ENCODE assay signal across 30 cellular contexts in genomic region chr13:66778461-66778860, GRCh38.
"Had no signal": no experiment of that assay in that cellular context is flagged by ENCODE, and none has a peak within 500 bp of the region (broad histone marks: within the 10 kb centered on the region; RNA-seq: fewer than 3 reads in every experiment).

No MANE protein-coding gene starts in this region.

- H3K9me3 Mint-ChIP-seq: activated CD4-positive, alpha-beta T cell treated with anti-CD3 and anti-CD28 coated beads, Interleukin-2, amount 10 ng/mL, durations not matched to agents 7 days and 5 days; activated naive CD4-positive, alpha-beta T cell treated with anti-CD3 and anti-CD28 coated beads, Interleukin-2, amount 50 U/mL, for 24 hours; activated T-cell treated with anti-CD3 and anti-CD28 coated beads, Interleukin-2, amount 50 U/mL, for 24 hours; endodermal cell; T-helper 1 cell treated with Interleukin-12 subunit alpha and Interleukin-12 subunit beta and Interleukin-4 antibody, amounts not matched to agents 30 μg/mL and 1 μg/mL, for 36 hours had no signal

- H3K9me3 ChIP-seq: esophagus squamous epithelium, left lung, lower lobe of right lung, right lobe of liver, thoracic aorta had no signal

- H2AFZ ChIP-seq: neural progenitor cell had no signal

- H3K36me3 Mint-ChIP-seq: activated naive CD4-positive, alpha-beta T cell treated with anti-CD3 and anti-CD28 coated beads, Interleukin-2, amount 50 U/mL, for 24 hours; natural killer cell; stimulated activated effector memory CD8-positive, alpha-beta T cell treated with anti-CD3 and anti-CD28 coated beads, Interleukin-12 subunit alpha, Interleukin-12 subunit beta, amount 100 ng/mL, for 72 hours had no signal

- H3K36me3 ChIP-seq: esophagus squamous epithelium, heart right ventricle, left lung, lower lobe of right lung, neural progenitor cell, right lobe of liver, thoracic aorta had no signal

- H3K4me1 ChIP-seq: esophagus squamous epithelium, foreskin keratinocyte, left lung, lower lobe of right lung, neural progenitor cell, right lobe of liver had no signal

- H3K4me1 Mint-ChIP-seq: activated CD4-positive, alpha-beta memory T cell treated with anti-CD3 and anti-CD28 coated beads, Interleukin-2, amount 10 ng/mL, durations not matched to agents 7 days and 5 days; activated CD4-positive, alpha-beta T cell treated with anti-CD3 and anti-CD28 coated beads, Interleukin-2, amount 10 ng/mL, durations not matched to agents 7 days and 5 days; activated naive CD4-positive, alpha-beta T cell treated with anti-CD3 and anti-CD28 coated beads, Interleukin-2, amount 50 U/mL, for 24 hours; activated naive CD8-positive, alpha-beta T cell treated with anti-CD3 and anti-CD28 coated beads, Interleukin-2, amount 50 U/mL, for 24 hours; endodermal cell; natural killer cell; neural progenitor cell; stimulated activated effector memory CD8-positive, alpha-beta T cell treated with anti-CD3 and anti-CD28 coated beads, Interleukin-12 subunit alpha, Interleukin-12 subunit beta, amount 100 ng/mL, for 72 hours had no signal

- DNase-seq: activated CD4-positive, alpha-beta memory T cell treated with anti-CD3 and anti-CD28 coated beads, Interleukin-2, amount 10 ng/mL, durations not matched to agents 7 days and 5 days; activated CD4-positive, alpha-beta T cell treated with anti-CD3 and anti-CD28 coated beads for 1 hour; activated CD4-positive, alpha-beta T cell treated with anti-CD3 and anti-CD28 coated beads, Interleukin-2, amount 10 ng/mL, durations not matched to agents 7 days and 5 days; activated CD8-positive, alpha-beta memory T cell treated with anti-CD3 and anti-CD28 coated beads, Interleukin-2, amount 50 U/mL, for 48 hours; activated gamma-delta T cell treated with Interleukin-2 at 50 U/mL for 16 hours; activated naive CD8-positive, alpha-beta T cell treated with anti-CD3 and anti-CD28 coated beads, Interleukin-2, amount 50 U/mL, for 24 hours; activated T-cell treated with anti-CD3 and anti-CD28 coated beads, Interleukin-2, amount 50 U/mL, for 24 hours; anterior cingulate cortex; endodermal cell; esophagus squamous epithelium; foreskin keratinocyte; heart right ventricle; left lung; lower lobe of right lung; mesendoderm; natural killer cell; occipital lobe; right lobe of liver; stimulated activated CD4-positive, alpha-beta T cell treated with anti-CD3 and anti-CD28 coated beads, Interleukin-4, amount 100 ng/mL, for 24 hours; SW 1271; T-helper 9 cell; trophoblast cell had no signal

- H3K27ac Mint-ChIP-seq: activated CD4-positive, alpha-beta memory T cell treated with anti-CD3 and anti-CD28 coated beads, Interleukin-2, amount 10 ng/mL, durations not matched to agents 7 days and 5 days; activated CD4-positive, alpha-beta T cell treated with anti-CD3 and anti-CD28 coated beads, Interleukin-2, amount 10 ng/mL, durations not matched to agents 7 days and 5 days; activated naive CD4-positive, alpha-beta T cell treated with anti-CD3 and anti-CD28 coated beads, Interleukin-2, amount 50 U/mL, for 24 hours; activated naive CD8-positive, alpha-beta T cell treated with anti-CD3 and anti-CD28 coated beads, Interleukin-2, amount 50 U/mL, for 24 hours; activated T-cell treated with anti-CD3 and anti-CD28 coated beads, Interleukin-2, amount 50 U/mL, for 24 hours; endodermal cell; natural killer cell; neural progenitor cell; stimulated activated effector memory CD8-positive, alpha-beta T cell treated with anti-CD3 and anti-CD28 coated beads, Interleukin-12 subunit alpha, Interleukin-12 subunit beta, amount 100 ng/mL, for 72 hours; stimulated activated naive CD8-positive, alpha-beta T cell treated with anti-CD3 and anti-CD28 coated beads, Interleukin-15, Interleukin-2, amounts not matched to agents 100 ng/mL and 50 ng/mL, for 24 hours; T-helper 1 cell treated with Interleukin-12 subunit alpha and Interleukin-12 subunit beta and Interleukin-4 antibody, amounts not matched to agents 30 μg/mL and 1 μg/mL, for 36 hours had no signal

- H3K4me2 ChIP-seq: neural progenitor cell had no signal

- H3K4me3 Mint-ChIP-seq: activated CD4-positive, alpha-beta memory T cell treated with anti-CD3 and anti-CD28 coated beads, Interleukin-2, amount 10 ng/mL, durations not matched to agents 7 days and 5 days; activated CD4-positive, alpha-beta T cell treated with anti-CD3 and anti-CD28 coated beads, Interleukin-2, amount 10 ng/mL, durations not matched to agents 7 days and 5 days; activated naive CD4-positive, alpha-beta T cell treated with anti-CD3 and anti-CD28 coated beads, Interleukin-2, amount 50 U/mL, for 24 hours; activated naive CD8-positive, alpha-beta T cell treated with anti-CD3 and anti-CD28 coated beads, Interleukin-2, amount 50 U/mL, for 24 hours; activated T-cell treated with anti-CD3 and anti-CD28 coated beads, Interleukin-2, amount 50 U/mL, for 24 hours; endodermal cell; natural killer cell; neural progenitor cell; stimulated activated effector memory CD8-positive, alpha-beta T cell treated with anti-CD3 and anti-CD28 coated beads, Interleukin-12 subunit alpha, Interleukin-12 subunit beta, amount 100 ng/mL, for 72 hours; stimulated activated naive CD8-positive, alpha-beta T cell treated with anti-CD3 and anti-CD28 coated beads, Interleukin-15, Interleukin-2, amounts not matched to agents 100 ng/mL and 50 ng/mL, for 24 hours; T-helper 1 cell treated with Interleukin-12 subunit alpha and Interleukin-12 subunit beta and Interleukin-4 antibody, amounts not matched to agents 30 μg/mL and 1 μg/mL, for 36 hours had no signal

- H3K27me3 Mint-ChIP-seq: activated CD4-positive, alpha-beta memory T cell treated with anti-CD3 and anti-CD28 coated beads, Interleukin-2, amount 10 ng/mL, durations not matched to agents 7 days and 5 days; activated CD4-positive, alpha-beta T cell treated with anti-CD3 and anti-CD28 coated beads, Interleukin-2, amount 10 ng/mL, durations not matched to agents 7 days and 5 days; activated naive CD4-positive, alpha-beta T cell treated with anti-CD3 and anti-CD28 coated beads, Interleukin-2, amount 50 U/mL, for 24 hours; activated naive CD8-positive, alpha-beta T cell treated with anti-CD3 and anti-CD28 coated beads, Interleukin-2, amount 50 U/mL, for 24 hours; activated T-cell treated with anti-CD3 and anti-CD28 coated beads, Interleukin-2, amount 50 U/mL, for 24 hours; stimulated activated naive CD8-positive, alpha-beta T cell treated with anti-CD3 and anti-CD28 coated beads, Interleukin-15, Interleukin-2, amounts not matched to agents 100 ng/mL and 50 ng/mL, for 24 hours had no signal

- H3K27ac ChIP-seq: epithelial cell of prostate, esophagus squamous epithelium, foreskin keratinocyte, heart right ventricle, left lung, lower lobe of right lung, neural progenitor cell, right lobe of liver, skin epidermis, thoracic aorta had no signal

- H3K9ac ChIP-seq: neural progenitor cell had no signal

- H3K27me3 ChIP-seq: esophagus squamous epithelium, foreskin keratinocyte, heart right ventricle, left lung, neural progenitor cell, right lobe of liver had no signal

- H3K4me3 ChIP-seq: esophagus squamous epithelium, heart right ventricle, left lung, lower lobe of right lung, neural progenitor cell, right lobe of liver, skin epidermis, thoracic aorta had no signal
